Comparison of ENCODE assay signal across 19 cellular contexts in the genomic region with DNA sequence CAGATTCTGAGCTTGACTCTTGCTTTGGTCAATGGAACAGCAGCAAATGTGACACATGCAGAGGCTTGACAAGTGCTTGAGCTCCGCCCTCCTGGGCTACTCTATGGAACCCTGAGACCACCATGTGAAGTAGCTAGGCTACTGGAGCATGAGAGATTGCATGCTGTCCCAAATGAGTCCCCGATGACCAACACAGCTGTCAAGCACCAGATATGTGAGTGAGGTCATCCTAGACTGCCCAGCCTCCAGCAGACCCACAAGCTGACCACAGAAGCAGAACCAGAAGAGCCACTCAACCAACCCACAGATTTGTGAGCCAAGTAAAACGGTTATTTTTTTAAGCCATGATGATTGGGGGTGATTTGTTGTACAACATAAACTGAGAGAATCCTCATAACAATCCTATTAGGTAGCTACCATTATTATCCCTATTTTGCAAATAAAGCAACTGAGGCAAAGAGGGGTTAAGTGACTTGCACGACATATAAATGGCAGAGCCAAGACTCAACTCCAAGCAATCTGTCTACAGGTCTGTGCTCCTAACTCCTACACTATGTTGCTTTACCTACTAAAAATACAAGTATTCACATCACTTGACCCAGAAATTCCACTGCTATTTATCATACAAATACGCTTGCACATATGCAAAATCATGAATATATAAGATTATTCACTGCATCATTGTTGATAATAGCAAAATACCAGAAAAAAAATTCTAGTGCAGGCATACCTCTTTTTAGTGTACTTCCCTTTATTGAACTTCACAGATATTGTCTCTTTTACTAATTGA.
DNase-seq lines count a peak whose midpoint lies in the region; ATAC-seq and TF ChIP-seq lines count a peak whose summit lies in the region.
"Had no signal": no experiment of that assay in that cellular context is flagged by ENCODE, and none has a peak within 500 bp of the region (broad histone marks: within the 10 kb centered on the region; RNA-seq: fewer than 3 reads in every experiment).

No MANE protein-coding gene starts in this region.

- no peak for TF ChIP-seq CTCF in epithelial cell of proximal tubule (conservative IDR thresholded peaks at IDR 0.05; ENCODE audit: low read depth, low read length)
- TF ChIP-seq CTCF in smooth muscle cell (IDR thresholded peaks at IDR 0.05; ENCODE audit: borderline replicate concordance, insufficient read depth, poor library complexity, severe bottlenecking) = no peak
- no peak for TF ChIP-seq CTCF in testis (IDR thresholded peaks at IDR 0.05)

- H3K4me3 ChIP-seq in epithelial cell of proximal tubule (ENCODE audit: low read depth, low read length) = no peak overlapping the region
- H3K4me3 ChIP-seq in smooth muscle cell = no peak overlapping the region
- H3K4me3 ChIP-seq in testis = no peak overlapping the region
- H3K4me3 ChIP-seq: BLaER1 treated with 17β-estradiol and CSF1 and Interleukin-3, amounts not matched to agents 10 nM and 100 nM; heart left ventricle; left ventricle myocardium inferior; SJSA1 had no signal

- peaks cover 66% of the 10 kb centered on the region for H3K79me2 ChIP-seq in smooth muscle cell (ENCODE audit: low read depth)

- H3K4me1 ChIP-seq in smooth muscle cell (ENCODE audit: low read depth) (peaks cover 7% of the 10 kb centered on the region), testis (no peaks in the 10 kb centered on the region)
- H3K4me1 ChIP-seq: BLaER1 treated with 17β-estradiol and CSF1 and Interleukin-3, amounts not matched to agents 10 nM and 100 nM; heart left ventricle; left ventricle myocardium inferior; SJSA1 had no signal

- no peaks in the 10 kb centered on the region for H3K9me3 ChIP-seq in smooth muscle cell (replicated peaks; ENCODE audit: low read depth)
- H3K9me3 ChIP-seq in testis = no peaks in the 10 kb centered on the region
- H3K9me3 ChIP-seq: heart left ventricle, left ventricle myocardium inferior, SJSA1 had no signal

- WGBS in smooth muscle cell (ENCODE audit: low lambda C conversion rate) = 55% methylated on average over 5 of the region's 5 CpGs
- 88 to 94% methylated on average over 4 to 5 of the region's 5 CpGs for WGBS in testis, 2 donors

- peaks cover 8% of the 10 kb centered on the region for H3F3A ChIP-seq in smooth muscle cell (ENCODE audit: low read depth)

- intact Hi-C loops in testis (cut with DNase I; ENCODE audit: low total_unique reads) = no loop called here

- peak; percentile 7 for DNase-seq in HT1080 (ENCODE audit: low read depth)
- peak; percentile 53 for DNase-seq in epithelial cell of proximal tubule (ENCODE audit: low read depth)
- no peak for DNase-seq in smooth muscle cell (lab: John Stamatoyannopoulos, UW; ENCODE audit: unreplicated experiment)
- no peak for DNase-seq in stimulated activated naive CD8-positive, alpha-beta T cell treated with anti-CD3 and anti-CD28 coated beads, Interleukin-15, Interleukin-2, amounts not matched to agents 100 U/mL and 50 U/mL, for 24 hours
- no peak for DNase-seq in activated CD4-positive, alpha-beta T cell treated with anti-CD3 and anti-CD28 coated beads, Interleukin-2, amount 50 U/mL, for 1 hour
- DNase-seq in testis = no peak
- DNase-seq: activated CD8-positive, alpha-beta memory T cell treated with anti-CD3 and anti-CD28 coated beads, Interleukin-2, amount 10 ng/mL, durations not matched to agents 7 days and 5 days; activated naive CD4-positive, alpha-beta T cell treated with anti-CD3 and anti-CD28 coated beads, Interleukin-2, amount 10 ng/mL, durations not matched to agents 7 days and 5 days; caudate nucleus; left ventricle myocardium inferior; MM.1S; NK-92 treated with Interleukin-12 subunit alpha and Interleukin-12 subunit beta, amount 100 ng/mL, for 24 hours had no signal

- no peak overlapping the region for H2AFZ ChIP-seq in smooth muscle cell (ENCODE audit: low read depth)

- H3K27ac ChIP-seq in smooth muscle cell (ENCODE audit: low read depth) (peak overlapping the region; percentile 66), testis (no peak overlapping the region)
- H3K27ac ChIP-seq: BLaER1 treated with 17β-estradiol and CSF1 and Interleukin-3, amounts not matched to agents 10 nM and 100 nM; HL-60; left ventricle myocardium inferior; SJSA1 had no signal

- H3K27me3 ChIP-seq in smooth muscle cell (ENCODE audit: low read depth) (no peaks in the 10 kb centered on the region), testis (no peaks in the 10 kb centered on the region)

- TF ChIP-seq POLR2A in testis (IDR thresholded peaks at IDR 0.05) = no peak

- H3K36me3 ChIP-seq in smooth muscle cell (ENCODE audit: low read depth) (no peaks in the 10 kb centered on the region), testis (ENCODE audit: low read depth, missing control alignments) (no peaks in the 10 kb centered on the region)
- H3K36me3 ChIP-seq: BLaER1 treated with 17β-estradiol and CSF1 and Interleukin-3, amounts not matched to agents 10 nM and 100 nM; heart left ventricle; left ventricle myocardium inferior; SJSA1 had no signal

- ATAC-seq in GM19023 (IDR thresholded peaks at IDR 0.05; ENCODE audit: unreplicated experiment) = peak; percentile 70
- no peak for ATAC-seq in stimulated activated naive CD8-positive, alpha-beta T cell treated with anti-CD3 and anti-CD28 coated beads, Interleukin-15, Interleukin-2, amounts not matched to agents 100 U/mL and 50 U/mL, for 24 hours
- no peak for ATAC-seq in GM19324 (IDR thresholded peaks at IDR 0.05; ENCODE audit: low FRiP score, unreplicated experiment)
- ATAC-seq: activated CD8-positive, alpha-beta memory T cell treated with anti-CD3 and anti-CD28 coated beads, Interleukin-2, amount 10 ng/mL, durations not matched to agents 7 days and 5 days; heart left ventricle; natural killer cell treated with Interleukin-12 subunit alpha and Interleukin-12 subunit beta and Interleukin-15 and Interleukin-18, amount 100 ng/mL, for 72 hours had no signal

- H3K4me2 ChIP-seq in smooth muscle cell = peak overlapping the region; percentile 33
- H3K4me2 ChIP-seq: BLaER1 treated with 17β-estradiol and CSF1 and Interleukin-3, amounts not matched to agents 10 nM and 100 nM had no signal

- no peak overlapping the region for H3K9ac ChIP-seq in smooth muscle cell (ENCODE audit: low read depth)
- H3K9ac ChIP-seq: BLaER1 treated with 17β-estradiol and CSF1 and Interleukin-3, amounts not matched to agents 10 nM and 100 nM had no signal

- H4K20me1 ChIP-seq in smooth muscle cell (ENCODE audit: low read depth) = no peaks in the 10 kb centered on the region

Comparison
In these comparisons a context has a peak if more than half of its experiments do, and no peak if none do; other contexts are left out.
1. DNase-seq: peak in HT1080 (single experiment) and epithelial cell of proximal tubule (single experiment); none in smooth muscle cell (single experiment), stimulated activated naive CD8-positive, alpha-beta T cell treated with anti-CD3 and anti-CD28 coated beads, Interleukin-15, Interleukin-2, amounts not matched to agents 100 U/mL and 50 U/mL, for 24 hours (single experiment), activated CD4-positive, alpha-beta T cell treated with anti-CD3 and anti-CD28 coated beads, Interleukin-2, amount 50 U/mL, for 1 hour (single experiment) and testis (single experiment).